In genomic region chr5:160007610-160008009, GRCh38 we compare ENCODE assay signal across 22 cellular contexts.
"Had no signal": no experiment of that assay in that cellular context is flagged by ENCODE, and none has a peak within 500 bp of the region (broad histone marks: within the 10 kb centered on the region; RNA-seq: fewer than 3 reads in every experiment).

No MANE protein-coding gene starts in this region.

- ATAC-seq: foreskin keratinocyte; left cardiac atrium; natural killer cell; stimulated activated effector memory CD8-positive, alpha-beta T cell treated with anti-CD3 and anti-CD28 coated beads, Interleukin-12 subunit alpha, Interleukin-12 subunit beta, amount 100 ng/mL, for 72 hours; stimulated activated naive CD8-positive, alpha-beta T cell treated with anti-CD3 and anti-CD28 coated beads, Interleukin-15, Interleukin-2, amounts not matched to agents 100 U/mL and 50 U/mL, for 24 hours had no signal

- H3K27ac ChIP-seq: coronary artery, foreskin keratinocyte, neural progenitor cell, ovary, right atrium auricular region, suprapubic skin, thyroid gland, upper lobe of left lung had no signal

- DNase-seq: effector CD4-positive, alpha-beta T cell; endodermal cell; erythroblast; foreskin keratinocyte; kidney; left cardiac atrium; mammary epithelial cell; natural killer cell; ovary; small intestine; stimulated activated CD4-positive, alpha-beta T cell treated with anti-CD3 and anti-CD28 coated beads, Interleukin-12 subunit alpha, Interleukin-12 subunit beta, amount 100 ng/mL, for 4 hours; stimulated activated CD8-positive, alpha-beta memory T cell treated with anti-CD3 and anti-CD28 coated beads, Interleukin-4, amount 100 ng/mL, for 48 hours; stimulated activated naive CD8-positive, alpha-beta T cell treated with anti-CD3 and anti-CD28 coated beads, Interleukin-15, Interleukin-2, amounts not matched to agents 100 U/mL and 50 U/mL, for 24 hours; thyroid gland; upper lobe of left lung; uterus had no signal

- H3K36me3 ChIP-seq: neural progenitor cell, ovary, thyroid gland, uterus had no signal

- H3K9me3 ChIP-seq: ovary, right atrium auricular region, suprapubic skin, thyroid gland, upper lobe of left lung, uterus had no signal

- H3K27me3 ChIP-seq: foreskin keratinocyte, neural progenitor cell, ovary, right atrium auricular region, suprapubic skin, thyroid gland, upper lobe of left lung, uterus had no signal

- H3K4me1 ChIP-seq: foreskin keratinocyte had no signal

- FAIRE-seq: endothelial cell of umbilical vein, kidney, small intestine had no signal

- H3K4me2 ChIP-seq: neural progenitor cell had no signal

- H3K9ac ChIP-seq: neural progenitor cell had no signal

- H3K4me3 ChIP-seq: neural progenitor cell, ovary, right atrium auricular region, suprapubic skin, thyroid gland, upper lobe of left lung, uterus had no signal
